Comparison of ENCODE assay signal across 8 cellular contexts in genomic region chr14:104723651-104724406, GRCh38. TPM values are rescaled to one million over a fixed set of nuclear protein-coding genes. Genes with fewer than 3 reads are reported as not detected.
DNase-seq lines count a peak whose midpoint lies in the region; TF ChIP-seq lines count a peak whose summit lies in the region.

TSS of gene ADSS1 (plus strand) at chr14:104724229. CDS start at chr14:104724271, 42 bp downstream.

- H3K9me3 ChIP-seq in HEK293 (ENCODE audit: control insufficient read depth, insufficient read depth, low read depth, low read length) (no peaks in the 10 kb centered on the region), subcutaneous abdominal adipose tissue (ENCODE audit: control insufficient read depth in 5 of 5, low read length in 5 of 5) (no peaks in the 10 kb centered on the region)

- DNase-seq in G401 (ENCODE audit: low spot score) = no peak
- DNase-seq in NCI-H774 (lab: John Stamatoyannopoulos, UW) = peak; percentile 47
- DNase-seq in activated T-cell treated with anti-CD3 and anti-CD28 coated beads, Interleukin-2, amount 50 U/mL, for 48 hours = peak; percentile 75 to 81
- DNase-seq in fibroblast of pulmonary artery (ENCODE audit: low read depth) = peak; percentile 32
- peak; percentile 79 for DNase-seq in nephron progenitor cell
- no peak for DNase-seq in NCI-H524 treated with DMSO at 0.1 percent for 48 hours (lab: John Stamatoyannopoulos, UW)

- CTCF ChIA-PET in HEK293 (lab: Yijun Ruan, JAX) = interaction anchor here (0.5 to 2.2 kb wide), 12 partner anchors 13 to 1628 kb away, joined by 3 to 12 read pairs (median 3); partner anchors contain the start of gene SIVA1

- in situ Hi-C loops in G401 (cut with HindIII; ENCODE audit: low sequenced_read_pairs) = no loop called here

- no peak within 1 kb of the TSS for H3K27ac ChIP-seq in HEK293 (ENCODE audit: extremely low read depth, low read depth, low read length)
- H3K27ac ChIP-seq in subcutaneous abdominal adipose tissue (ENCODE audit: low read depth, low read length) = peak within 1 kb of the TSS; percentile 46

- peaks cover 21% of the 10 kb centered on the region for H3K27me3 Mint-ChIP-seq in nephron progenitor cell (ENCODE audit: low read depth, poor library complexity)

- H3K27me3 ChIP-seq in subcutaneous abdominal adipose tissue (ENCODE audit: control insufficient read depth in 5 of 5, insufficient read depth in 4 of 5, low read length in 5 of 5) = no peaks in the 10 kb centered on the region

- no peak within 1 kb of the TSS for H3K27ac Mint-ChIP-seq in nephron progenitor cell

- peak within 1 kb of the TSS in 4 of 5 donors; percentile 37 to 72 (median 52) for H3K9ac ChIP-seq in subcutaneous abdominal adipose tissue (ENCODE audit: low read length in 5 of 5)

- H3K4me1 Mint-ChIP-seq in nephron progenitor cell = peaks cover 17% of the 10 kb centered on the region

- H3K4me1 ChIP-seq in HEK293 (ENCODE audit: control insufficient read depth, insufficient read depth, low read length) (no peaks in the 10 kb centered on the region; the same call in 1 of the 2 replicates), subcutaneous abdominal adipose tissue (ENCODE audit: control insufficient read depth in 5 of 5, insufficient read depth in 5 of 5, low read length in 5 of 5) (peaks cover 0 to 55% (median 41%) of the 10 kb centered on the region in 5 donors)

- POLR2A ChIA-PET in HEK293 (lab: Yijun Ruan, JAX) = interaction anchor here (0.6 kb wide), 1 partner anchor 498 kb away, joined by 4 read pairs; no protein-coding TSS in a partner anchor

- peaks cover 5% of the 10 kb centered on the region for H3K36me3 Mint-ChIP-seq in nephron progenitor cell (ENCODE audit: low read depth)

- H3K9me3 Mint-ChIP-seq in nephron progenitor cell = no peaks in the 10 kb centered on the region

- H3K4me3 ChIP-seq in HEK293 (ENCODE audit: low read depth, low read length) (peak within 1 kb of the TSS; percentile 57), fibroblast of pulmonary artery (replicated peaks; ENCODE audit: low read depth, low read length) (peak within 1 kb of the TSS; percentile 49), subcutaneous abdominal adipose tissue (ENCODE audit: low read depth in 1 of 5, low read length in 5 of 5) (peak within 1 kb of the TSS; percentile 35 to 78 (median 67))

- TF ChIP-seq CTCF in HEK293 (tag by site-specific recombination; IDR thresholded peaks at IDR 0.05) (peak; percentile 89), fibroblast of pulmonary artery (IDR thresholded peaks at IDR 0.05; ENCODE audit: low read length, missing control alignments) (peak; percentile 51), nephron progenitor cell (IDR thresholded peaks at IDR 0.05) (peak; percentile 91)

- H3K4me3 Mint-ChIP-seq in nephron progenitor cell = peak within 1 kb of the TSS; percentile 84

- H3K36me3 ChIP-seq in HEK293 (ENCODE audit: control insufficient read depth in 2 of 2, insufficient read depth in 1 of 2, low read length in 2 of 2) (peaks cover 0 to 2% of the 10 kb centered on the region in 2 experiments; a peak in 1 of 3 replicates), subcutaneous abdominal adipose tissue (ENCODE audit: control insufficient read depth in 5 of 5, insufficient read depth in 5 of 5, low read length in 5 of 5) (peaks cover 0 to 29% (median 24%) of the 10 kb centered on the region in 5 donors)

TF ChIP-seq in HEK293, 187 proteins besides CTCF, POLR2A, EP300 and RAD21 (continues in another document):
- TF ChIP-seq KLF7 (tag by site-specific recombination; IDR thresholded peaks at IDR 0.05; ENCODE audit: borderline replicate concordance) (no peak), YY1 (tag by site-specific recombination; IDR thresholded peaks at IDR 0.05) (peak; percentile 20; the same call in 1 of the 2 replicates), ZNF324 (tag by site-specific recombination; IDR thresholded peaks at IDR 0.05) (peak; percentile 84), SCRT2 (tag by site-specific recombination; IDR thresholded peaks at IDR 0.05) (no peak), ZBTB8A (tag by site-specific recombination; IDR thresholded peaks at IDR 0.05) (peak; percentile 53), ZBTB48 (tag by site-specific recombination; IDR thresholded peaks at IDR 0.05) (peak; percentile 85), SP2 (tag by site-specific recombination; IDR thresholded peaks at IDR 0.05) (peak; percentile 57), ZNF335 (tag by site-specific recombination; conservative IDR thresholded peaks at IDR 0.05) (peak; percentile 42), SP7 (tag by site-specific recombination; IDR thresholded peaks at IDR 0.05) (peak; percentile 65), ZNF560 (tag by site-specific recombination; IDR thresholded peaks at IDR 0.05; ENCODE audit: borderline replicate concordance) (no peak), KLF8 (tag by site-specific recombination; IDR thresholded peaks at IDR 0.05) (peak; percentile 82), GLIS1 (tag by site-specific recombination; IDR thresholded peaks at IDR 0.05) (peak; percentile 87), ZBTB20 (tag by site-specific recombination; IDR thresholded peaks at IDR 0.05) (peak; percentile 33; the same call in 1 of the 2 replicates), ZNF138 (tag by site-specific recombination; IDR thresholded peaks at IDR 0.05; ENCODE audit: borderline replicate concordance) (no peak), ZNF596 (tag by site-specific recombination; IDR thresholded peaks at IDR 0.05) (0 out of 2 replicates have a peak, but pooled peaks have one; percentile 21), ZEB2 (tag by site-specific recombination; IDR thresholded peaks at IDR 0.05) (peak; percentile 81; the same call in 1 of the 2 replicates), ZNF777 (tag by site-specific recombination; IDR thresholded peaks at IDR 0.05; ENCODE audit: borderline replicate concordance) (peak; percentile 96), ZNF133 (tag by site-specific recombination; IDR thresholded peaks at IDR 0.05) (no peak), ZNF621 (tag by site-specific recombination; IDR thresholded peaks at IDR 0.05) (no peak), ZSCAN30 (tag by site-specific recombination; IDR thresholded peaks at IDR 0.05) (peak; percentile 73; the same call in 1 of the 2 replicates), ZNF518A (tag by site-specific recombination; conservative IDR thresholded peaks at IDR 0.05; ENCODE audit: low read depth) (no peak), ZXDB (tag by site-specific recombination; IDR thresholded peaks at IDR 0.05) (peak; percentile 65), ZNF2 (tag by site-specific recombination; IDR thresholded peaks at IDR 0.05) (peak; percentile 91), ZNF24 (tag by site-specific recombination; IDR thresholded peaks at IDR 0.05) (no peak), ZNF645 (tag by site-specific recombination; IDR thresholded peaks at IDR 0.05) (peak; percentile 75; the same call in 1 of the 2 replicates), ZNF248 (tag by site-specific recombination; IDR thresholded peaks at IDR 0.05) (no peak), ZIC2 (tag by site-specific recombination; IDR thresholded peaks at IDR 0.05) (peak; percentile 36; the same call in 1 of the 2 replicates)

RNA-seq across cellular contexts. Expression of gene ADSS1, which starts in this region (rescaled TPM):
- 18.3 and 19.5 TPM in 2 replicates for total RNA-seq in G401 (2014; rRNA removed; shearing (Covaris generic))

Comparison
In these comparisons a context has a peak if more than half of its experiments do, and no peak if none do; other contexts are left out.
1. DNase-seq: peak in NCI-H774 (single experiment), activated T-cell treated with anti-CD3 and anti-CD28 coated beads, Interleukin-2, amount 50 U/mL, for 48 hours (2 of 2), fibroblast of pulmonary artery (single experiment) and nephron progenitor cell (single experiment); none in G401 (single experiment) and NCI-H524 treated with DMSO at 0.1 percent for 48 hours (single experiment).
2. Peak in every context shown above with its lines, with median percentiles within 50 percentile points of each other: H3K4me3 ChIP-seq and CTCF ChIP-seq.